20 cellular contexts compared by ENCODE assay signal in genomic region chr13:73220966-73221720, GRCh38.
A peak's percentile ranks its signal among the peaks of the same experiment; 100 is the strongest.
DNase-seq lines count a peak whose midpoint lies in the region; ATAC-seq, FAIRE-seq and TF ChIP-seq lines count a peak whose summit lies in the region.
"Had no signal": no experiment of that assay in that cellular context is flagged by ENCODE, and none has a peak within 500 bp of the region (broad histone marks: within the 10 kb centered on the region; RNA-seq: fewer than 3 reads in every experiment).

No MANE protein-coding gene starts in this region.

- H3K9me3 Mint-ChIP-seq in WTC11: no peaks in the 10 kb centered on the region
- H3K9me3 Mint-ChIP-seq: activated naive CD4-positive, alpha-beta T cell treated with anti-CD3 and anti-CD28 coated beads, Interleukin-2, amount 50 U/mL, for 24 hours; central memory CD8-positive, alpha-beta T cell; T-cell had no signal

- no peaks in the 10 kb centered on the region for H3K36me3 ChIP-seq in tibial artery
- H3K36me3 ChIP-seq: BLaER1, pancreas, suprapubic skin had no signal

- no peaks in the 10 kb centered on the region for H3K27me3 Mint-ChIP-seq in WTC11 (ENCODE audit: low read depth)
- H3K27me3 Mint-ChIP-seq: activated naive CD4-positive, alpha-beta T cell treated with anti-CD3 and anti-CD28 coated beads, Interleukin-2, amount 50 U/mL, for 24 hours had no signal

- TF ChIP-seq POLR2A in H54 (IDR thresholded peaks at IDR 0.05; ENCODE audit: low read depth, low read length): no peak

- no peaks in the 10 kb centered on the region for H3K36me3 Mint-ChIP-seq in WTC11
- H3K36me3 Mint-ChIP-seq: activated naive CD4-positive, alpha-beta T cell treated with anti-CD3 and anti-CD28 coated beads, Interleukin-2, amount 50 U/mL, for 24 hours; T-cell had no signal

- TF ChIP-seq CTCF in WTC11 (IDR thresholded peaks at IDR 0.05) (no peak), tibial artery (IDR thresholded peaks at IDR 0.05) (no peak)

- peak overlapping the region; percentile 33; the same call in 1 of the 2 replicates for H3K27ac Mint-ChIP-seq in WTC11
- H3K27ac Mint-ChIP-seq: activated naive CD4-positive, alpha-beta T cell treated with anti-CD3 and anti-CD28 coated beads, Interleukin-2, amount 50 U/mL, for 24 hours; T-cell had no signal

- no peak for FAIRE-seq in H54 (lab: Jason Lieb, UNC)
- FAIRE-seq: endothelial cell of umbilical vein, GM12878, pancreas had no signal

- no peak overlapping the region for H3K4me3 Mint-ChIP-seq in WTC11
- H3K4me3 Mint-ChIP-seq: activated naive CD4-positive, alpha-beta T cell treated with anti-CD3 and anti-CD28 coated beads, Interleukin-2, amount 50 U/mL, for 24 hours; central memory CD8-positive, alpha-beta T cell; T-cell had no signal

- peaks cover 0 to 8% (median 2%) of the 10 kb centered on the region in 4 donors for H3K4me1 ChIP-seq in tibial artery
- H3K4me1 ChIP-seq: pancreas, suprapubic skin had no signal

- DNase-seq in EL: peak; percentile 26
- peak; percentile 22 for DNase-seq in LoVo (ENCODE audit: low spot score)
- DNase-seq in WTC11 (ENCODE audit: low spot score): peak; percentile 11
- DNase-seq in left colon: peak in 1 of 2 donors; percentile 22
- DNase-seq in H54 (ENCODE audit: insufficient read length, low spot score): no peak
- no peak for DNase-seq in activated gamma-delta T cell (lab: John Stamatoyannopoulos, UW)
- no peak for DNase-seq in tibial artery
- DNase-seq: activated CD8-positive, alpha-beta memory T cell treated with anti-CD3 and anti-CD28 coated beads, Interleukin-2, amount 50 U/mL, for 48 hours; DMS79; NCI-H1417; pancreas; T-cell had no signal

- no peak overlapping the region for H3K27ac ChIP-seq in tibial artery
- H3K27ac ChIP-seq: BLaER1, pancreas, suprapubic skin had no signal

- intact Hi-C loops in left colon (cut with DNase I, micrococcal nuclease) (no loop called here), tibial artery (cut with DNase I; ENCODE audit: low total_unique reads) (no loop called here)

- H3K4me1 Mint-ChIP-seq in WTC11: 0 out of 2 replicates have a peak, but pooled peaks cover 5% of the 10 kb centered on the region

- POLR2A ChIA-PET in WTC11 (lab: Charles Lee): no interaction called here

- CTCF ChIA-PET in WTC11 (lab: Charles Lee): no interaction called here

- H3K4me3 ChIP-seq in tibial artery: no peak overlapping the region
- H3K4me3 ChIP-seq: BLaER1, GM12878, pancreas, suprapubic skin had no signal

- H3K9me3 ChIP-seq in tibial artery: no peaks in the 10 kb centered on the region
- H3K9me3 ChIP-seq: BLaER1, pancreas, suprapubic skin had no signal

- H3K27me3 ChIP-seq in tibial artery: no peaks in the 10 kb centered on the region
- H3K27me3 ChIP-seq: BLaER1, pancreas, suprapubic skin had no signal

- ATAC-seq in WTC11 (peak; percentile 48), left colon (peak; percentile 75), GM19452 (IDR thresholded peaks at IDR 0.05; ENCODE audit: unreplicated experiment) (no peak)
- ATAC-seq: activated CD4-positive, CD25-positive, alpha-beta regulatory T cell treated with anti-CD3 and anti-CD28 coated beads, Interleukin-2, amount 50 U/mL, for 24 hours; GM12878; pancreas; T-cell had no signal

TF ChIP-seq in WTC11, 78 proteins besides CTCF, POLR2A, EP300 and RAD21:
- no peak for TF ChIP-seq GABPB1 (CRISPR knock-in tag; IDR thresholded peaks at IDR 0.05)

Comparison
In these comparisons a context has a peak if more than half of its experiments do, and no peak if none do; other contexts are left out.
1. DNase-seq: peak in EL (single experiment), LoVo (single experiment) and WTC11 (single experiment); none in H54 (single experiment), activated gamma-delta T cell (single experiment) and tibial artery (0 of 2).